11 cellular contexts compared by ENCODE assay signal in genomic region chr19:45376045-45376724, GRCh38. TPM values are rescaled to one million over a fixed set of nuclear protein-coding genes. Genes with fewer than 3 reads are reported as not detected.
DNase-seq lines count a peak whose midpoint lies in the region; ATAC-seq and TF ChIP-seq lines count a peak whose summit lies in the region.
"Had no signal": no experiment of that assay in that cellular context is flagged by ENCODE, and none has a peak within 500 bp of the region (broad histone marks: within the 10 kb centered on the region; RNA-seq: fewer than 3 reads in every experiment).

No MANE protein-coding gene starts in this region.

- POLR2A ChIA-PET in RWPE1 (lab: Yijun Ruan, JAX; ENCODE audit: low non-redundant PET): interaction anchor here (0.6 kb wide), 1 partner anchor 26 kb away, joined by 3 read pairs; no protein-coding TSS in a partner anchor

- H3K9me3 ChIP-seq in T-helper 17 cell (ENCODE audit: control insufficient read depth, low read length, poor library complexity, severe bottlenecking): no peaks in the 10 kb centered on the region
- H3K9me3 ChIP-seq: spleen had no signal

- peak overlapping the region; percentile 88 for H3K27ac ChIP-seq in RWPE1

- no peaks in the 10 kb centered on the region for H3K27me3 Mint-ChIP-seq in osteocyte (ENCODE audit: unreplicated experiment)
- peaks cover 4% of the 10 kb centered on the region for H3K27me3 Mint-ChIP-seq in T-helper 17 cell

- TF ChIP-seq CTCF in RWPE1 (conservative IDR thresholded peaks at IDR 0.05; ENCODE audit: low read depth) (no peak), foreskin fibroblast (IDR thresholded peaks at IDR 0.05; ENCODE audit: low read depth, low read length) (no peak), osteocyte (IDR thresholded peaks at IDR 0.05) (no peak)

- CTCF ChIA-PET in RWPE1 (lab: Yijun Ruan, JAX): no interaction called here

- H3K36me3 Mint-ChIP-seq in osteocyte (ENCODE audit: unreplicated experiment) (no peaks in the 10 kb centered on the region), T-helper 17 cell (ENCODE audit: low read depth) (no peaks in the 10 kb centered on the region)
- H3K36me3 Mint-ChIP-seq: brain had no signal

- peak; percentile 100 for DNase-seq in EL
- DNase-seq in RWPE1 (ENCODE audit: low spot score): peak; percentile 74
- DNase-seq in foreskin fibroblast: peak; percentile 89
- DNase-seq in osteocyte (ENCODE audit: extremely low spot score, unreplicated experiment): no peak
- DNase-seq in germinal center (ENCODE audit: low spot score): no peak
- no peak for DNase-seq in mesenteric fat pad (ENCODE audit: low spot score)
- DNase-seq in T-helper 17 cell: no peak
- DNase-seq: spleen had no signal

- no peak overlapping the region for H3K4me3 ChIP-seq in foreskin fibroblast (ENCODE audit: low read depth in 1 of 2, low read length in 2 of 2)
- H3K4me3 ChIP-seq: spleen had no signal

- H3K27ac Mint-ChIP-seq in osteocyte (ENCODE audit: unreplicated experiment): peak overlapping the region; percentile 85
- no peak overlapping the region for H3K27ac Mint-ChIP-seq in T-helper 17 cell
- H3K27ac Mint-ChIP-seq: brain; T-helper 2 cell treated with Interferon-gamma antibody and Interleukin-4, amounts not matched to agents 5 μg/mL and 100 μg/mL, for 36 hours had no signal

- H3K9me3 Mint-ChIP-seq in osteocyte (ENCODE audit: unreplicated experiment): no peaks in the 10 kb centered on the region
- H3K9me3 Mint-ChIP-seq: brain; T-helper 2 cell treated with Interferon-gamma antibody and Interleukin-4, amounts not matched to agents 5 μg/mL and 100 μg/mL, for 36 hours had no signal

- H3K4me1 Mint-ChIP-seq in osteocyte (ENCODE audit: unreplicated experiment) (peaks cover 26% of the 10 kb centered on the region), T-helper 17 cell (peaks cover 2% of the 10 kb centered on the region)
- H3K4me1 Mint-ChIP-seq: brain had no signal

- H3K4me3 Mint-ChIP-seq in osteocyte (ENCODE audit: unreplicated experiment): no peak overlapping the region
- no peak overlapping the region for H3K4me3 Mint-ChIP-seq in T-helper 17 cell
- H3K4me3 Mint-ChIP-seq: brain; T-helper 2 cell treated with Interferon-gamma antibody and Interleukin-4, amounts not matched to agents 5 μg/mL and 100 μg/mL, for 36 hours had no signal

- ATAC-seq in HG03378 (IDR thresholded peaks at IDR 0.05; ENCODE audit: unreplicated experiment): no peak
- no peak for ATAC-seq in T-helper 17 cell

RNA-seq across cellular contexts. Expression of gene ERCC2, which starts 5.8 kb away (rescaled TPM):
- total RNA-seq in osteocyte: 32.1 and 32.7 TPM in 2 replicates
- total RNA-seq in mesenteric fat pad: 12.3 TPM
- total RNA-seq in T-helper 17 cell: 10 to 100 TPM; 11.0 to 13.1 TPM

RNA-seq across cellular contexts. Expression of gene PPP1R13L, which starts 28.7 kb away (rescaled TPM):
- 48.7 and 53.5 TPM in 2 replicates for total RNA-seq in osteocyte
- 17.6 TPM for total RNA-seq in mesenteric fat pad
- total RNA-seq in T-helper 17 cell: 1 to 10 TPM; 3.4 to 4.5 TPM

RNA-seq across cellular contexts. Expression of gene POLR1G, which starts 30.3 kb away (rescaled TPM):
- total RNA-seq in osteocyte (7.6 and 9.1 TPM in 2 replicates), mesenteric fat pad (6.7 TPM), T-helper 17 cell (1 to 10 TPM in 1 of 2 donors, under 1 TPM in 1; 0.91 to 1.0 TPM)

RNA-seq across cellular contexts. Expression of gene KLC3, which starts 35.6 kb away (rescaled TPM):
- 0.21 TPM in 1 of 2 replicates, not detected in the other for total RNA-seq in osteocyte
- total RNA-seq in mesenteric fat pad: not detected
- total RNA-seq in T-helper 17 cell: not detected

RNA-seq across cellular contexts. Expression of gene ERCC1, which starts 47.5 kb away (rescaled TPM):
- total RNA-seq in osteocyte: 96.7 and 117 TPM in 2 replicates
- total RNA-seq in mesenteric fat pad: 82.3 TPM
- 10 to 100 TPM; 28.4 to 36.2 TPM for total RNA-seq in T-helper 17 cell

Comparison
In these comparisons a context has a peak if more than half of its experiments do, and no peak if none do; other contexts are left out.
1. DNase-seq: peak in EL (single experiment), RWPE1 (single experiment) and foreskin fibroblast (2 of 2); none in osteocyte (single experiment), germinal center (single experiment), mesenteric fat pad (single experiment) and T-helper 17 cell (0 of 3).